In the genomic region with DNA sequence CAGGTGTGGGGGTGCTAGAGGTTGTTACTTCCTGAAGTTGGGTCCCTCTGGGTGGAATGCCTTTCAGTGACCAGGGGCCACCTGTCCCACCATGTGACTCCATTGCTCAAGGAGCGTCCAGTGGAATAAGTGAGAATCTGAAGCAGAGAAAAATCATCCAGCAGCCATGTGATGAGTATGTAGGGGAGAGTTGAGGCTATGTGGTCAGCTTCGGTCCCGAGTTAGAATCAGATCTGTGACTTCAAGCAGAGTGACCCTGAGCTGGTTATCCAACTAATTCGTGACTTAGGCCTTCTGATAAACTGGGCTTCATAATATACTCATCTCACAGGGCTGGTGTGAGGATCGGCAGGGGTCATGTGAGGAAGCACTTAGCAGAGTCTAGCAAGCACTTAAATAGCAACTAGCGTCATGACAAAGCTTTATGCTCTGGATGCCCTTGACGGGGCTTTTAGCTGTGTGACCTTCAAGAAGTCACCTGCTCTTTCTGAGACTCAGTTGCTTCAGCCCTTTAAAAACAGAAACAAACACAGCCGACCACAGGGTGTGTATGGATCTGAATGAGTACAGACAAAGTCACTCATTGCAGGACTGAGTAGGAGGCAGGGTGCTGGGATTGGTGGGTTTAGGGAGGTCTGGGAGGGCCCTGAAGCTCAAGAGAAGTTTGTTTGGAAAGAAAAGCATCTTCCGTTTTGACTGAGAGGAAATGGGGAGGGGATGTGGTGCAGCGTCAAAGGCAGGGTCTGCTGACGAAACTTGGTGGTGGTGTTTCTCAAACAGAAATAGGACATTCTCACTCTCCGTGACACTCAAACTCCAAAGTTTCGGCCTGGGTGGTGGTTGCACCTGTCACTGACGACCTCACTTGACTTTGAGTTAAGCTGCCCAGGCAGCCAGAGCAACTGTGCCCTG, we compare ENCODE assay signal across 8 cellular contexts.
DNase-seq lines count a peak whose midpoint lies in the region; ATAC-seq lines count a peak whose summit lies in the region.

No MANE protein-coding gene starts in this region.

- peak; percentile 83 for ATAC-seq in GM18502 (IDR thresholded peaks at IDR 0.05; ENCODE audit: poor library complexity, unreplicated experiment)
- ATAC-seq in HG02798 (IDR thresholded peaks at IDR 0.05; ENCODE audit: poor library complexity, unreplicated experiment): peak; percentile 83

- CTCF ChIA-PET in activated naive CD4-positive, alpha-beta T cell treated with anti-CD3 and anti-CD28 coated beads, Interleukin-2, amount 10 ng/mL, durations not matched to agents 7 days and 5 days (lab: Charles Lee): interaction anchor here (1.0 to 3.1 kb wide), 6 partner anchors 16 to 1378 kb away, joined by 3 to 40 read pairs (median 4); no protein-coding TSS in a partner anchor

- H3K4me1 Mint-ChIP-seq in activated naive CD4-positive, alpha-beta T cell treated with anti-CD3 and anti-CD28 coated beads, Interleukin-2, amount 10 ng/mL, durations not matched to agents 7 days and 5 days: peaks cover 68% of the 10 kb centered on the region

- no peaks in the 10 kb centered on the region for H3K36me3 Mint-ChIP-seq in activated naive CD4-positive, alpha-beta T cell treated with anti-CD3 and anti-CD28 coated beads, Interleukin-2, amount 10 ng/mL, durations not matched to agents 7 days and 5 days

- no peaks in the 10 kb centered on the region for H3K27me3 Mint-ChIP-seq in activated naive CD4-positive, alpha-beta T cell treated with anti-CD3 and anti-CD28 coated beads, Interleukin-2, amount 10 ng/mL, durations not matched to agents 7 days and 5 days

- peak overlapping the region; percentile 7 for H3K4me3 Mint-ChIP-seq in activated naive CD4-positive, alpha-beta T cell treated with anti-CD3 and anti-CD28 coated beads, Interleukin-2, amount 10 ng/mL, durations not matched to agents 7 days and 5 days

- H3K27ac Mint-ChIP-seq in activated naive CD4-positive, alpha-beta T cell treated with anti-CD3 and anti-CD28 coated beads, Interleukin-2, amount 10 ng/mL, durations not matched to agents 7 days and 5 days: peak overlapping the region; percentile 90

- no peaks in the 10 kb centered on the region for H3K9me3 Mint-ChIP-seq in activated naive CD4-positive, alpha-beta T cell treated with anti-CD3 and anti-CD28 coated beads, Interleukin-2, amount 10 ng/mL, durations not matched to agents 7 days and 5 days

- DNase-seq in SIG-M5 (lab: John Stamatoyannopoulos, UW) (peak; percentile 84), AG20443 (ENCODE audit: low spot score) (no peak), inferior parietal cortex (ENCODE audit: extremely low spot score) (no peak), COLO668 (lab: John Stamatoyannopoulos, UW; ENCODE audit: unreplicated experiment) (no peak)
- peak; percentile 88 for DNase-seq in activated naive CD4-positive, alpha-beta T cell treated with anti-CD3 and anti-CD28 coated beads, Interleukin-2, amount 10 ng/mL, durations not matched to agents 7 days and 5 days
- peak in 2 of 3 experiments; percentile 15 to 26 for DNase-seq in stimulated activated CD4-positive, alpha-beta T cell treated with anti-CD3 and anti-CD28 coated beads, TNF-alpha, amount 100 ng/mL, for 4 hours (ENCODE audit: low read depth in 3 of 3)

Comparison
In these comparisons a context has a peak if more than half of its experiments do, and no peak if none do; other contexts are left out.
1. DNase-seq: peak in SIG-M5 (single experiment), activated naive CD4-positive, alpha-beta T cell treated with anti-CD3 and anti-CD28 coated beads, Interleukin-2, amount 10 ng/mL, durations not matched to agents 7 days and 5 days (single experiment) and stimulated activated CD4-positive, alpha-beta T cell treated with anti-CD3 and anti-CD28 coated beads, TNF-alpha, amount 100 ng/mL, for 4 hours (2 of 3); none in AG20443 (single experiment), inferior parietal cortex (single experiment) and COLO668 (single experiment).